In genomic region chr2:236964291-236964690, GRCh38 we compare ENCODE assay signal across 26 cellular contexts.
DNase-seq lines count a peak whose midpoint lies in the region; ATAC-seq and TF ChIP-seq lines count a peak whose summit lies in the region.
"Had no signal": no experiment of that assay in that cellular context is flagged by ENCODE, and none has a peak within 500 bp of the region (broad histone marks: within the 10 kb centered on the region; RNA-seq: fewer than 3 reads in every experiment).

No MANE protein-coding gene starts in this region.

- no peaks in the 10 kb centered on the region for H3K79me1 ChIP-seq in mesenchymal stem cell (replicated peaks; ENCODE audit: low read length, poor library complexity, severe bottlenecking)

- 82% methylated on average over 5 of the region's 5 CpGs for WGBS in mesenchymal stem cell

- H3K27ac ChIP-seq in right atrium auricular region (peak overlapping the region in 1 of 2 donors; percentile 43), mesenchymal stem cell (ENCODE audit: low read length, poor library complexity, severe bottlenecking) (no peak overlapping the region)
- no peak overlapping the region for H3K27ac ChIP-seq in CD8-positive, alpha-beta memory T cell (ENCODE audit: low read depth, low read length)
- H3K27ac ChIP-seq: prostate gland, SK-N-MC, thyroid gland had no signal

- H3K9ac ChIP-seq in mesenchymal stem cell (ENCODE audit: low read length), result no peak overlapping the region

- no peak overlapping the region for H3K18ac ChIP-seq in mesenchymal stem cell (ENCODE audit: low read depth in 1 of 2, low read length in 2 of 2)

- DNase-seq in Right ventricle myocardium inferior (ENCODE audit: missing footprints), result no peak
- DNase-seq in right atrium auricular region (ENCODE audit: low spot score), result no peak
- DNase-seq in fibroblast of the conjunctiva (ENCODE audit: low read depth), result peak; percentile 53
- DNase-seq in mesenchymal stem cell, result peak; percentile 22
- DNase-seq in NCI-H2171 (lab: John Stamatoyannopoulos, UW), result no peak
- DNase-seq in NCI-H82 treated with DMSO at 0.1 percent for 48 hours (lab: John Stamatoyannopoulos, UW; ENCODE audit: unreplicated experiment), result no peak
- no peak for DNase-seq in GM10266 (ENCODE audit: extremely low spot score)
- no peak for DNase-seq in CD8-positive, alpha-beta memory T cell
- DNase-seq: activated CD4-positive, alpha-beta T cell treated with anti-CD3 and anti-CD28 coated beads for 48 hours; activated CD8-positive, alpha-beta memory T cell treated with anti-CD3 and anti-CD28 coated beads, Interleukin-2, amount 10 ng/mL, durations not matched to agents 7 days and 5 days; activated naive CD8-positive, alpha-beta T cell treated with anti-CD3 and anti-CD28 coated beads for 36 hours; C1 segment of cervical spinal cord; Calu3; cerebellar nuclear complex; IMR-90; NCI-H1105 treated with DMSO at 0.1 percent for 48 hours; NCI-H2081; NCI-H510A; stimulated activated CD4-positive, alpha-beta T cell treated with anti-CD3 and anti-CD28 coated beads, Interleukin-2, amount 100 ng/mL, for 48 hours; stimulated activated naive CD4-positive, alpha-beta T cell treated with Interleukin-2 at 50 U/mL for 16 hours; thyroid gland had no signal

- no peak overlapping the region for H3K4me2 ChIP-seq in mesenchymal stem cell (ENCODE audit: low read length, poor library complexity, severe bottlenecking)
- H3K4me2 ChIP-seq: GM23338 had no signal

- H2BK5ac ChIP-seq in mesenchymal stem cell (ENCODE audit: low read depth, low read length, poor library complexity, severe bottlenecking), result no peak overlapping the region

- H3K36me3 Mint-ChIP-seq in CD8-positive, alpha-beta memory T cell, result no peaks in the 10 kb centered on the region
- H3K36me3 Mint-ChIP-seq: activated CD8-positive, alpha-beta memory T cell treated with anti-CD3 and anti-CD28 coated beads, Interleukin-2, amount 10 ng/mL, durations not matched to agents 7 days and 5 days had no signal

- TF ChIP-seq CTCF in right atrium auricular region (IDR thresholded peaks at IDR 0.05) (no peak), GM10266 (IDR thresholded peaks at IDR 0.05; ENCODE audit: control insufficient read depth, insufficient read depth, low read depth, missing control alignments) (no peak)

- H3K4me1 Mint-ChIP-seq in CD8-positive, alpha-beta memory T cell, result peaks cover 12 to 26% (median 12%) of the 10 kb centered on the region in 3 donors

- peak overlapping the region in 2 of 8 donors; percentile 3 to 15 for H3K27ac Mint-ChIP-seq in CD8-positive, alpha-beta memory T cell
- H3K27ac Mint-ChIP-seq: activated CD8-positive, alpha-beta memory T cell treated with anti-CD3 and anti-CD28 coated beads, Interleukin-2, amount 10 ng/mL, durations not matched to agents 7 days and 5 days; activated naive CD8-positive, alpha-beta T cell treated with anti-CD3 and anti-CD28 coated beads for 36 hours; activated T-helper 17 cell treated with anti-CD3 and anti-CD28 coated beads, Interleukin-2, amount 50 U/mL, for 72 hours had no signal

- H3K4me3 ChIP-seq in right atrium auricular region (no peak overlapping the region), mesenchymal stem cell (ENCODE audit: insufficient read depth in 1 of 2, low read depth in 1 of 2, low read length in 2 of 2) (no peak overlapping the region)
- no peak overlapping the region for H3K4me3 ChIP-seq in CD8-positive, alpha-beta memory T cell (ENCODE audit: low read length)
- H3K4me3 ChIP-seq: GM23338, prostate gland, SK-N-MC, thyroid gland had no signal

- no peak overlapping the region for H4K91ac ChIP-seq in mesenchymal stem cell (ENCODE audit: low read length)

- no peak overlapping the region for H3K14ac ChIP-seq in mesenchymal stem cell (ENCODE audit: low read length in 2 of 2)

- H2AFZ ChIP-seq in mesenchymal stem cell (ENCODE audit: low read depth, low read length), result no peak overlapping the region
- H2AFZ ChIP-seq: GM23338 had no signal

- no peak overlapping the region for H3K4ac ChIP-seq in mesenchymal stem cell (ENCODE audit: low read depth in 1 of 2, low read length in 2 of 2)

- no peak overlapping the region for H2BK12ac ChIP-seq in mesenchymal stem cell (ENCODE audit: low read length in 2 of 2)

- no peak overlapping the region for H2BK15ac ChIP-seq in mesenchymal stem cell (ENCODE audit: low read depth, poor library complexity, severe bottlenecking)

- no peaks in the 10 kb centered on the region for H3K27me3 ChIP-seq in right atrium auricular region
- H3K27me3 ChIP-seq in mesenchymal stem cell (ENCODE audit: control insufficient read depth in 1 of 2, insufficient read depth in 1 of 2, low read length in 2 of 2), result no peaks in the 10 kb centered on the region
- no peaks in the 10 kb centered on the region for H3K27me3 ChIP-seq in CD8-positive, alpha-beta memory T cell (ENCODE audit: insufficient read depth, low read length, poor library complexity, severe bottlenecking)
- H3K27me3 ChIP-seq: thyroid gland had no signal

- no peaks in the 10 kb centered on the region for H3K36me3 ChIP-seq in right atrium auricular region
- no peaks in the 10 kb centered on the region for H3K36me3 ChIP-seq in mesenchymal stem cell (ENCODE audit: control insufficient read depth in 1 of 2, insufficient read depth in 2 of 2, low read depth in 1 of 2, low read length in 2 of 2)
- no peaks in the 10 kb centered on the region for H3K36me3 ChIP-seq in CD8-positive, alpha-beta memory T cell (ENCODE audit: insufficient read depth, low read length)
- H3K36me3 ChIP-seq: prostate gland, thyroid gland had no signal

- no peak overlapping the region for H3K23ac ChIP-seq in mesenchymal stem cell (ENCODE audit: low read length in 2 of 2)

- no peak overlapping the region for H2BK120ac ChIP-seq in mesenchymal stem cell (ENCODE audit: low read depth, low read length)

- H3K27me3 Mint-ChIP-seq in CD8-positive, alpha-beta memory T cell, result peaks cover 3% of the 10 kb centered on the region in 2 donors
- H3K27me3 Mint-ChIP-seq: activated CD8-positive, alpha-beta memory T cell treated with anti-CD3 and anti-CD28 coated beads, Interleukin-2, amount 10 ng/mL, durations not matched to agents 7 days and 5 days; activated naive CD8-positive, alpha-beta T cell treated with anti-CD3 and anti-CD28 coated beads for 36 hours had no signal

- peak; percentile 76 for ATAC-seq in Right ventricle myocardium inferior
- ATAC-seq: activated CD8-positive, alpha-beta memory T cell treated with anti-CD3 and anti-CD28 coated beads, Interleukin-2, amount 10 ng/mL, durations not matched to agents 7 days and 5 days; activated T-helper 17 cell treated with anti-CD3 and anti-CD28 coated beads, Interleukin-2, amount 50 U/mL, for 72 hours; esophagus mucosa had no signal

- POLR2A ChIA-PET in CD8-positive, alpha-beta memory T cell (lab: Charles Lee), result no interaction called here

- H3K4me1 ChIP-seq in right atrium auricular region (no peaks in the 10 kb centered on the region), mesenchymal stem cell (ENCODE audit: control insufficient read depth, insufficient read depth, low read depth, low read length) (no peaks in the 10 kb centered on the region)
- H3K4me1 ChIP-seq in CD8-positive, alpha-beta memory T cell (ENCODE audit: insufficient read depth, low read length), result peaks cover 24% of the 10 kb centered on the region
- H3K4me1 ChIP-seq: prostate gland had no signal

- intact Hi-C loops in Right ventricle myocardium inferior (cut with DNase I), result no loop called here

- no peak overlapping the region for H4K8ac ChIP-seq in mesenchymal stem cell (ENCODE audit: low read length)

- H3K9me3 Mint-ChIP-seq in CD8-positive, alpha-beta memory T cell, result no peaks in the 10 kb centered on the region
- H3K9me3 Mint-ChIP-seq: activated naive CD8-positive, alpha-beta T cell treated with anti-CD3 and anti-CD28 coated beads for 36 hours; GM23338 had no signal

- H3K4me3 Mint-ChIP-seq in CD8-positive, alpha-beta memory T cell, result no peak overlapping the region
- H3K4me3 Mint-ChIP-seq: activated CD8-positive, alpha-beta memory T cell treated with anti-CD3 and anti-CD28 coated beads, Interleukin-2, amount 10 ng/mL, durations not matched to agents 7 days and 5 days; activated naive CD8-positive, alpha-beta T cell treated with anti-CD3 and anti-CD28 coated beads for 36 hours; activated T-helper 17 cell treated with anti-CD3 and anti-CD28 coated beads, Interleukin-2, amount 50 U/mL, for 72 hours; GM23338 had no signal

- CTCF ChIA-PET in CD8-positive, alpha-beta memory T cell (lab: Charles Lee), result no interaction called here

- no peak overlapping the region for H2AK5ac ChIP-seq in mesenchymal stem cell (ENCODE audit: low read length, severe bottlenecking)

- H3K9me3 ChIP-seq in right atrium auricular region, result no peaks in the 10 kb centered on the region
- H3K9me3 ChIP-seq in mesenchymal stem cell (ENCODE audit: control insufficient read depth, low read length), result no peaks in the 10 kb centered on the region
- no peaks in the 10 kb centered on the region for H3K9me3 ChIP-seq in CD8-positive, alpha-beta memory T cell (ENCODE audit: low read length)
- H3K9me3 ChIP-seq: prostate gland, thyroid gland had no signal

Comparison
In these comparisons a context has a peak if more than half of its experiments do, and no peak if none do; other contexts are left out.
1. DNase-seq: peak in fibroblast of the conjunctiva (single experiment) and mesenchymal stem cell (single experiment); none in Right ventricle myocardium inferior (single experiment), right atrium auricular region (single experiment), NCI-H2171 (single experiment), NCI-H82 treated with DMSO at 0.1 percent for 48 hours (single experiment), GM10266 (single experiment) and CD8-positive, alpha-beta memory T cell (0 of 5).